ENCODE assay signal across 28 cellular contexts in the genomic region with DNA sequence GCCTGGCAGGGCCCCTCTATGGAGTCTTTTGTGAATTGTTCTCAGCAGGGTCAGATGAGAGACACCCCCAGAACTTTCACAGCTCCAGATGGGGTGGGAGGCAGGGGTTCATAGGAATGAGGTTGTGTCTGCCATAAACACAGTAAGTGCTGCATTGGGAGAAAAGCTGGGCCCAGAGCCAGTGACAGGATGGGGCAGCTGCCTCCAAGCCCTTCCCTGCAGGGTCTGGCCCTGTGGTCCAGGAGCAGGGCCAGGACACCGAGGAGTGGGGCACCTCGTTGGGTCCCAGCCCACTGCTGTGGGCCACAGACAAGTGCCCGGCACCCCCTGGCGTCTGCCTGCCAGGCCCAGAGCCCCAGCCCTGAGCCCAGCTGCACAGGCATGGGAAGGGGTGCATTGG.
"Had no signal": no experiment of that assay in that cellular context is flagged by ENCODE, and none has a peak within 500 bp of the region (broad histone marks: within the 10 kb centered on the region; RNA-seq: fewer than 3 reads in every experiment).

No MANE protein-coding gene starts in this region.

- H3K27ac ChIP-seq: adrenal gland, ascending aorta, cardiac muscle cell, esophagus muscularis mucosa, foreskin keratinocyte, hepatocyte, right lobe of liver, skin epidermis, stomach, suprapubic skin, transverse colon had no signal

- DNase-seq: activated CD4-positive, alpha-beta memory T cell treated with anti-CD3 and anti-CD28 coated beads for 36 hours; activated CD4-positive, alpha-beta T cell treated with anti-CD3 and anti-CD28 coated beads, Interleukin-2, amount 10 ng/mL, durations not matched to agents 24 days and 14 days; activated CD4-positive, CD25-positive, alpha-beta regulatory T cell treated with anti-CD3 and anti-CD28 coated beads, Interleukin-2, amount 50 U/mL, for 72 hours; activated CD8-positive, alpha-beta memory T cell treated with anti-CD3 and anti-CD28 coated beads, Interleukin-2, amount 50 U/mL, for 4 hours; activated effector memory CD4-positive, alpha-beta T cell treated with anti-CD3 and anti-CD28 coated beads, Interleukin-2, amount 50 U/mL, for 16 hours; activated naive CD4-positive, alpha-beta T cell treated with anti-CD3 and anti-CD28 coated beads for 36 hours; activated naive CD8-positive, alpha-beta T cell treated with anti-CD3 and anti-CD28 coated beads for 36 hours; activated T-cell treated with anti-CD3 and anti-CD28 coated beads, Interleukin-2, amount 50 U/mL, for 1 hour; adrenal gland; effector CD4-positive, alpha-beta T cell; foreskin keratinocyte; islet precursor cell; left cardiac atrium; mammary epithelial cell; naive thymus-derived CD8-positive, alpha-beta T cell; right lobe of liver; stimulated activated CD4-positive, alpha-beta T cell treated with anti-CD3 and anti-CD28 coated beads, Interleukin-12 subunit alpha, Interleukin-12 subunit beta, amount 100 ng/mL, for 4 hours; stimulated activated CD4-positive, alpha-beta T cell treated with anti-CD3 and anti-CD28 coated beads, Interleukin-4, amount 100 ng/mL, for 1 hour; stomach; T-helper 17 cell; T1000; transverse colon had no signal
